13 cellular contexts compared by ENCODE assay signal in the genomic region with DNA sequence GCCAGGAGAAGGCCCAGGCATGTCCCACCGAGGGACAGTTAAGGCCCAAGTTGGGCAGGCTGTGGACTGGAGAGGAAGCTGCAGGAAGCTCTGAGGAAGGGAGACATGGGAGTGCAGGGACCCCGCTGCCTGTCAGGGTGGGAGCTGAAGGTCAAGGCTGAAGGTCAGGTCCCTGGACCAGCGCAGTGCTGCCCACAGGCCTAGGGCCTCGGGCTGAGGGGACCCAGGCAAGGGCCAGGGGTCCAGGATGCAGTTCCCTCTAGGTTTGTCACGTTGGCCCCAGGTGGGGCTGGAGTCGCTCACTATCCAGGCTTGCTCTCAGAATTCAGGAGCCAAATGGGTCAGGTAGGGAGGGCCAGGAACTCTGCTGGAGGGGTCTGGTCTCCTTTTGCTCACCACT.
DNase-seq lines count a peak whose midpoint lies in the region; ATAC-seq, FAIRE-seq and TF ChIP-seq lines count a peak whose summit lies in the region.
"Had no signal": no experiment of that assay in that cellular context is flagged by ENCODE, and none has a peak within 500 bp of the region (broad histone marks: within the 10 kb centered on the region; RNA-seq: fewer than 3 reads in every experiment).

No MANE protein-coding gene starts in this region.

- dilution Hi-C loops in keratinocyte (cut with MboI; ENCODE audit: extremely low pct_ligation_motif_present, low sequenced_read_pairs): no loop called here

- no peak overlapping the region for H3K4ac ChIP-seq in H9 (ENCODE audit: low read depth, low read length)

- H3K9me1 ChIP-seq in keratinocyte (ENCODE audit: control insufficient read depth, extremely low read depth, insufficient read depth, low read length): peaks cover 14% of the 10 kb centered on the region

- no peak overlapping the region for H3K27ac ChIP-seq in H9 (ENCODE audit: insufficient read length, low read depth, low read length)
- peak overlapping the region; percentile 92 for H3K27ac ChIP-seq in astrocyte (ENCODE audit: low read depth, low read length)
- H3K27ac ChIP-seq in keratinocyte (ENCODE audit: control insufficient read depth, insufficient read depth, low read length): peak overlapping the region; percentile 96
- H3K27ac ChIP-seq: PC-9 had no signal

- H3K27me3 ChIP-seq in H9 (ENCODE audit: insufficient read depth, low read length): no peaks in the 10 kb centered on the region
- no peaks in the 10 kb centered on the region for H3K27me3 ChIP-seq in astrocyte (ENCODE audit: insufficient read depth, low read length)
- no peaks in the 10 kb centered on the region for H3K27me3 ChIP-seq in keratinocyte (ENCODE audit: control insufficient read depth, extremely low read depth, insufficient read depth, low read length)

- H3K4me3 ChIP-seq in astrocyte (ENCODE audit: insufficient read depth, low read depth, low read length) (no peak overlapping the region), keratinocyte (ENCODE audit: control insufficient read depth in 2 of 3, extremely low read depth in 1 of 3, insufficient read depth in 2 of 3, low read depth in 1 of 3, low read length in 3 of 3) (peak overlapping the region in 2 of 3 experiments; percentile 44 to 53)
- H3K4me3 ChIP-seq: PC-9 had no signal

- WGBS in H9 (ENCODE audit: extremely low coverage, insufficient read length, low lambda C conversion rate): no CpG with 5 or more reads among the region's 6 CpGs

- H3T11ph ChIP-seq in H9 (ENCODE audit: low read length): no peak overlapping the region

- no peak for ATAC-seq in stimulated activated effector memory CD8-positive, alpha-beta T cell treated with anti-CD3 and anti-CD28 coated beads, Interleukin-12 subunit alpha, Interleukin-12 subunit beta, amount 100 ng/mL, for 72 hours
- no peak for ATAC-seq in HG03025 (IDR thresholded peaks at IDR 0.05; ENCODE audit: low FRiP score, unreplicated experiment)
- no peak for ATAC-seq in stimulated activated naive CD8-positive, alpha-beta T cell treated with anti-CD3 and anti-CD28 coated beads, Interleukin-15, amount 100 ng/mL, for 72 hours

- TF ChIP-seq CTCF in H9 (conservative IDR thresholded peaks at IDR 0.05) (no peak), astrocyte (IDR thresholded peaks at IDR 0.05; ENCODE audit: insufficient read depth, low read depth, low read length) (no peak), keratinocyte (optimal IDR thresholded peaks at IDR 0.05 in 1 of 3, IDR thresholded peaks at IDR 0.05 in 1 of 3, conservative IDR thresholded peaks at IDR 0.05 in 1 of 3; ENCODE audit: extremely low read depth in 1 of 3, insufficient read depth in 2 of 3, low read length in 3 of 3) (no peak)

- no peak overlapping the region for H4K91ac ChIP-seq in H9 (ENCODE audit: insufficient read length, low read depth, low read length)

- H3K23ac ChIP-seq in H9 (ENCODE audit: insufficient read length, low read depth, low read length): no peak overlapping the region

- no peaks in the 10 kb centered on the region for H3K36me3 ChIP-seq in astrocyte (ENCODE audit: insufficient read depth, low read length)
- peaks cover 24 to 36% of the 10 kb centered on the region in 2 experiments for H3K36me3 ChIP-seq in keratinocyte (ENCODE audit: control insufficient read depth in 2 of 2, extremely low read depth in 1 of 2, insufficient read depth in 2 of 2, low read length in 2 of 2)

- H2BK120ac ChIP-seq in H9 (ENCODE audit: low read depth, low read length, poor library complexity, severe bottlenecking): no peak overlapping the region

- no peak overlapping the region for H2BK20ac ChIP-seq in H9 (ENCODE audit: low read depth, low read length, poor library complexity, severe bottlenecking)

- H3K56ac ChIP-seq in H9 (ENCODE audit: insufficient read length, low read depth, low read length): no peak overlapping the region

- H3K4me1 Mint-ChIP-seq in H9 (peaks cover 25 to 36% of the 10 kb centered on the region in 2 experiments), astrocyte (ENCODE audit: low read depth, unreplicated experiment) (peaks cover 40% of the 10 kb centered on the region)
- H3K4me1 Mint-ChIP-seq in stimulated activated effector memory CD8-positive, alpha-beta T cell treated with anti-CD3 and anti-CD28 coated beads, Interleukin-12 subunit alpha, Interleukin-12 subunit beta, amount 100 ng/mL, for 72 hours: peaks cover 7% of the 10 kb centered on the region
- H3K4me1 Mint-ChIP-seq in stimulated activated naive CD8-positive, alpha-beta T cell treated with anti-CD3 and anti-CD28 coated beads, Interleukin-15, amount 100 ng/mL, for 72 hours: no peaks in the 10 kb centered on the region

- H3K79me1 ChIP-seq in H9 (ENCODE audit: insufficient read depth, low read depth, low read length, poor library complexity, severe bottlenecking): no peaks in the 10 kb centered on the region

- H3K27ac Mint-ChIP-seq in H9: peak overlapping the region; percentile 50 to 89 (median 85); a peak in 6 of 7 replicates
- H3K27ac Mint-ChIP-seq in astrocyte (ENCODE audit: unreplicated experiment): peak overlapping the region; percentile 72
- peak overlapping the region; percentile 83 for H3K27ac Mint-ChIP-seq in stimulated activated effector memory CD8-positive, alpha-beta T cell treated with anti-CD3 and anti-CD28 coated beads, Interleukin-12 subunit alpha, Interleukin-12 subunit beta, amount 100 ng/mL, for 72 hours
- H3K27ac Mint-ChIP-seq in stimulated activated naive CD8-positive, alpha-beta T cell treated with anti-CD3 and anti-CD28 coated beads, Interleukin-15, amount 100 ng/mL, for 72 hours: peak overlapping the region in 1 of 2 donors; percentile 8

- H3K4me3 Mint-ChIP-seq in H9: no peak overlapping the region
- H3K4me3 Mint-ChIP-seq in astrocyte (ENCODE audit: unreplicated experiment): no peak overlapping the region
- no peak overlapping the region for H3K4me3 Mint-ChIP-seq in stimulated activated effector memory CD8-positive, alpha-beta T cell treated with anti-CD3 and anti-CD28 coated beads, Interleukin-12 subunit alpha, Interleukin-12 subunit beta, amount 100 ng/mL, for 72 hours
- no peak overlapping the region for H3K4me3 Mint-ChIP-seq in stimulated activated naive CD8-positive, alpha-beta T cell treated with anti-CD3 and anti-CD28 coated beads, Interleukin-15, amount 100 ng/mL, for 72 hours

- no peak overlapping the region for H3K18ac ChIP-seq in H9 (ENCODE audit: insufficient read length, low read depth, low read length)

- H4K20me1 ChIP-seq in H9 (ENCODE audit: control insufficient read depth, insufficient read depth, insufficient read length) (no peaks in the 10 kb centered on the region), astrocyte (ENCODE audit: insufficient read depth, low read length) (peaks cover 83% of the 10 kb centered on the region), keratinocyte (ENCODE audit: control insufficient read depth, extremely low read depth, insufficient read depth, low read length) (peaks cover 37% of the 10 kb centered on the region)

- H2AK5ac ChIP-seq in H9 (ENCODE audit: insufficient read length, low read length): no peak overlapping the region

- no peaks in the 10 kb centered on the region for H3K23me2 ChIP-seq in H9 (ENCODE audit: insufficient read length, low read depth, low read length, poor library complexity, severe bottlenecking)

- H3K79me2 ChIP-seq in H9 (ENCODE audit: insufficient read depth, low read length): no peaks in the 10 kb centered on the region
- peaks cover 98% of the 10 kb centered on the region for H3K79me2 ChIP-seq in astrocyte (ENCODE audit: insufficient read depth, low read length)
- peaks cover 87% of the 10 kb centered on the region for H3K79me2 ChIP-seq in keratinocyte (ENCODE audit: control insufficient read depth, insufficient read depth, low read length)

- no peaks in the 10 kb centered on the region for H3K27me3 Mint-ChIP-seq in H9 (ENCODE audit: low read depth)
- no peaks in the 10 kb centered on the region for H3K27me3 Mint-ChIP-seq in astrocyte (ENCODE audit: low read depth, unreplicated experiment)
- H3K27me3 Mint-ChIP-seq in stimulated activated naive CD8-positive, alpha-beta T cell treated with anti-CD3 and anti-CD28 coated beads, Interleukin-15, amount 100 ng/mL, for 72 hours: no peaks in the 10 kb centered on the region

- H3K4me1 ChIP-seq in H9 (ENCODE audit: insufficient read depth, low read length): peaks cover 2% of the 10 kb centered on the region; the same call in 1 of the 2 replicates
- peaks cover 57% of the 10 kb centered on the region for H3K4me1 ChIP-seq in astrocyte (ENCODE audit: insufficient read depth, low read length)
- H3K4me1 ChIP-seq in keratinocyte (ENCODE audit: control insufficient read depth, extremely low read depth, insufficient read depth, low read length): peaks cover 62% of the 10 kb centered on the region

- H4K8ac ChIP-seq in H9 (replicated peaks; ENCODE audit: insufficient read length, low read depth, low read length): no peak overlapping the region

- no peak for DNase-seq in H9
- no peak for DNase-seq in astrocyte (ENCODE audit: low read depth)
- no peak for DNase-seq in keratinocyte (ENCODE audit: low read depth, low spot score)
- DNase-seq in stimulated activated effector memory CD8-positive, alpha-beta T cell treated with anti-CD3 and anti-CD28 coated beads, Interleukin-12 subunit alpha, Interleukin-12 subunit beta, amount 100 ng/mL, for 72 hours (ENCODE audit: low spot score in 2 of 2): no peak
- no peak for DNase-seq in GM19239 (ENCODE audit: insufficient read length, low spot score)
- no peak for DNase-seq in stimulated activated naive CD8-positive, alpha-beta T cell treated with anti-CD3 and anti-CD28 coated beads, Interleukin-15, amount 100 ng/mL, for 72 hours
- no peak for DNase-seq in RCC 7860 (ENCODE audit: low spot score)
- DNase-seq: activated CD4-positive, alpha-beta T cell treated with anti-CD3 and anti-CD28 coated beads for 1 hour; DMS79 treated with DMSO at 0.1 percent for 48 hours; NCI-H1436; PC-9; T-helper 1 cell had no signal

- H3K9ac ChIP-seq in H9 (ENCODE audit: extremely low read depth, insufficient read length, low read length) (no peak overlapping the region), astrocyte (ENCODE audit: low read length) (peak overlapping the region; percentile 50), keratinocyte (ENCODE audit: control insufficient read depth, extremely low read depth, insufficient read depth, low read length) (peak overlapping the region; percentile 83)

- H3K4me2 ChIP-seq in H9 (ENCODE audit: insufficient read depth, insufficient read length, low read length) (no peak overlapping the region), astrocyte (ENCODE audit: low read length) (no peak overlapping the region), keratinocyte (ENCODE audit: control insufficient read depth, extremely low read depth, insufficient read depth, low read depth, low read length) (peak overlapping the region; percentile 83)
- H3K4me2 ChIP-seq: PC-9 had no signal

- H2AFZ ChIP-seq in H9 (ENCODE audit: low read length) (no peak overlapping the region), astrocyte (ENCODE audit: low read depth, low read length) (no peak overlapping the region), keratinocyte (ENCODE audit: control insufficient read depth, low read length) (no peak overlapping the region)
- H2AFZ ChIP-seq: PC-9 had no signal

- no peaks in the 10 kb centered on the region for H3K9me3 ChIP-seq in H9 (ENCODE audit: control insufficient read depth, low read depth, low read length)
- H3K9me3 ChIP-seq in astrocyte (ENCODE audit: insufficient read depth, low read depth, low read length): no peaks in the 10 kb centered on the region
- no peaks in the 10 kb centered on the region for H3K9me3 ChIP-seq in keratinocyte (ENCODE audit: control insufficient read depth, low read depth, low read length)

- no peak overlapping the region for H2BK5ac ChIP-seq in H9 (ENCODE audit: insufficient read length, low read length)

- peaks cover 0 to 6% (median 4%) of the 10 kb centered on the region in 3 experiments; a peak in 5 of 7 replicates for H3K36me3 Mint-ChIP-seq in H9 (ENCODE audit: insufficient read depth in 1 of 3, low read depth in 3 of 3)
- peaks cover 11% of the 10 kb centered on the region for H3K36me3 Mint-ChIP-seq in astrocyte (ENCODE audit: low read depth, unreplicated experiment)
- peaks cover 8% of the 10 kb centered on the region for H3K36me3 Mint-ChIP-seq in stimulated activated effector memory CD8-positive, alpha-beta T cell treated with anti-CD3 and anti-CD28 coated beads, Interleukin-12 subunit alpha, Interleukin-12 subunit beta, amount 100 ng/mL, for 72 hours

- no peak for FAIRE-seq in astrocyte (lab: Jason Lieb, UNC)
- peak; percentile 20 for FAIRE-seq in keratinocyte (lab: Jason Lieb, UNC)
- no peak for FAIRE-seq in GM19239 (lab: Jason Lieb, UNC)
- no peak for FAIRE-seq in RCC 7860 (lab: Jason Lieb, UNC)

- no peak overlapping the region; the same call in 1 of the 2 replicates for H3K14ac ChIP-seq in H9 (ENCODE audit: insufficient read depth, low read length)

- no peak overlapping the region for H2BK15ac ChIP-seq in H9 (ENCODE audit: low read depth, low read length)

- no peak overlapping the region for H2BK12ac ChIP-seq in H9 (ENCODE audit: insufficient read length, low read depth, low read length)

- H3K9me3 Mint-ChIP-seq in H9: no peaks in the 10 kb centered on the region
- H3K9me3 Mint-ChIP-seq in astrocyte (ENCODE audit: unreplicated experiment): no peaks in the 10 kb centered on the region
- H3K9me3 Mint-ChIP-seq in stimulated activated effector memory CD8-positive, alpha-beta T cell treated with anti-CD3 and anti-CD28 coated beads, Interleukin-12 subunit alpha, Interleukin-12 subunit beta, amount 100 ng/mL, for 72 hours: no peaks in the 10 kb centered on the region
- no peaks in the 10 kb centered on the region for H3K9me3 Mint-ChIP-seq in stimulated activated naive CD8-positive, alpha-beta T cell treated with anti-CD3 and anti-CD28 coated beads, Interleukin-15, amount 100 ng/mL, for 72 hours

- no peak overlapping the region for H4K5ac ChIP-seq in H9 (ENCODE audit: insufficient read length, low read depth, low read length)
